In genomic region chr10:30392564-30392990, GRCh38 we compare ENCODE assay signal across 8 cellular contexts. TPM values are rescaled to one million over a fixed set of nuclear protein-coding genes. Genes with fewer than 3 reads are reported as not detected.
A peak's percentile ranks its signal among the peaks of the same experiment; 100 is the strongest.
DNase-seq lines count a peak whose midpoint lies in the region; ATAC-seq, FAIRE-seq and TF ChIP-seq lines count a peak whose summit lies in the region.

No MANE protein-coding gene starts in this region.

- H3K27ac ChIP-seq in HepG2 (ENCODE audit: extremely low read length, insufficient read depth, low read length), result no peak overlapping the region

- peak; percentile 98 for TF ChIP-seq CTCF in chondrocyte (IDR thresholded peaks at IDR 0.05)
- peak; percentile 98 for TF ChIP-seq CTCF in HepG2 (CRISPR knock-in tag; IDR thresholded peaks at IDR 0.05)

- no peak overlapping the region for H3K4me3 Mint-ChIP-seq in activated CD4-positive, alpha-beta T cell treated with anti-CD3 and anti-CD28 coated beads for 36 hours
- no peak overlapping the region for H3K4me3 Mint-ChIP-seq in chondrocyte (ENCODE audit: unreplicated experiment)

- H3K9me3 ChIP-seq in HepG2 (ENCODE audit: low read length), result no peaks in the 10 kb centered on the region

- no peak overlapping the region for H2AFZ ChIP-seq in HepG2 (ENCODE audit: low read length)

- H3K79me2 ChIP-seq in HepG2 (ENCODE audit: insufficient read depth, low read length), result no peaks in the 10 kb centered on the region

- in situ Hi-C loops in HepG2 (cut with HindIII; ENCODE audit: extremely low pct_ligation_motif_present, low pct_unique_long_range_greater_than_20kb), result loop anchor here (5.0 kb wide), 1 partner anchor 195 kb away; no protein-coding TSS in a partner anchor

- CTCF ChIA-PET in activated CD4-positive, alpha-beta T cell treated with anti-CD3 and anti-CD28 coated beads for 36 hours (lab: Charles Lee), result interaction anchor here (0.6 to 6.9 kb wide), 21 partner anchors 10 to 1741 kb away, joined by 3 to 73 read pairs (median 4); no protein-coding TSS in a partner anchor
- CTCF ChIA-PET in HepG2 (lab: Yijun Ruan, JAX; ENCODE audit: low intra/inter-chr PET ratio, low total read pairs), result interaction anchor here (1.6 to 3.1 kb wide), 2 partner anchors 142 to 199 kb away, joined by 12 to 15 read pairs; no protein-coding TSS in a partner anchor

- TF ChIP-seq POLR2A in HepG2 (IDR thresholded peaks at IDR 0.05; ENCODE audit: insufficient read depth in 1 of 2, low read depth in 2 of 2, low read length in 2 of 2), result no peak

- peaks cover 0 to 15% of the 10 kb centered on the region in 2 experiments; a peak in 4 of 5 replicates for H3K27me3 ChIP-seq in HepG2 (ENCODE audit: control insufficient read depth in 1 of 2, insufficient read depth in 2 of 2, low read length in 2 of 2)

- POLR2A ChIA-PET in activated CD4-positive, alpha-beta T cell treated with anti-CD3 and anti-CD28 coated beads for 36 hours (lab: Charles Lee), result no interaction called here
- POLR2A ChIA-PET in HepG2 (lab: Yijun Ruan, JAX), result no interaction called here

- H4K20me1 ChIP-seq in HepG2 (ENCODE audit: insufficient read depth, low read length), result no peaks in the 10 kb centered on the region

- peaks cover 19% of the 10 kb centered on the region for H3K27me3 Mint-ChIP-seq in activated CD4-positive, alpha-beta T cell treated with anti-CD3 and anti-CD28 coated beads for 36 hours
- peaks cover 33% of the 10 kb centered on the region for H3K27me3 Mint-ChIP-seq in chondrocyte (ENCODE audit: low read depth)

- ATAC-seq in HG02943 (IDR thresholded peaks at IDR 0.05; ENCODE audit: low read depth, unreplicated experiment) (peak; percentile 94), HepG2 (peak; percentile 98)
- ATAC-seq in activated CD4-positive, alpha-beta T cell treated with anti-CD3 and anti-CD28 coated beads for 36 hours, result peak; percentile 100

- H3K4me3 ChIP-seq in HepG2 (replicated peaks in 1 of 3; ENCODE audit: insufficient read depth in 1 of 3, low read depth in 2 of 3, low read length in 3 of 3), result peak overlapping the region in 1 of 3 experiments; percentile 53; a peak in 2 of 6 replicates

- intact Hi-C loops in activated CD4-positive, alpha-beta T cell treated with anti-CD3 and anti-CD28 coated beads for 36 hours (cut with DNase I, micrococcal nuclease), result loop anchor here (1.0 to 2.0 kb wide), 3 partner anchors 142 to 199 kb away; no protein-coding TSS in a partner anchor
- intact Hi-C loops in HepG2 (cut with micrococcal nuclease; ENCODE audit: unreplicated experiment), result loop anchor here (1.0 to 5.0 kb wide), 2 partner anchors 140 to 199 kb away; no protein-coding TSS in a partner anchor

- DNase-seq in NCI-H524 (lab: John Stamatoyannopoulos, UW) (peak; percentile 13 to 18), NCI-H524 treated with DMSO at 0.1 percent for 48 hours (lab: John Stamatoyannopoulos, UW) (no peak), NCI-H226 (peak; percentile 9), chondrocyte (ENCODE audit: low spot score) (no peak), HepG2 (ENCODE audit: low spot score) (peak; percentile 59)
- peak; percentile 87 for DNase-seq in activated CD4-positive, alpha-beta T cell treated with anti-CD3 and anti-CD28 coated beads for 36 hours
- peak; percentile 74 for DNase-seq in stimulated activated CD4-positive, alpha-beta T cell treated with anti-CD3 and anti-CD28 coated beads, Interleukin-4, amount 100 ng/mL, for 1 hour

- no TSS peak for BruUV-seq in HepG2 (replicated peaks; lab: Mats Ljungman, UMichigan)

- H3K27ac Mint-ChIP-seq in activated CD4-positive, alpha-beta T cell treated with anti-CD3 and anti-CD28 coated beads for 36 hours, result no peak overlapping the region
- no peak overlapping the region for H3K27ac Mint-ChIP-seq in chondrocyte (ENCODE audit: unreplicated experiment)

- no peaks in the 10 kb centered on the region for H3K36me3 ChIP-seq in HepG2 (replicated peaks in 1 of 2; ENCODE audit: control insufficient read depth in 1 of 2, insufficient read depth in 2 of 2, low read length in 2 of 2)

- peak overlapping the region; percentile 75 for H3K4me2 ChIP-seq in HepG2 (ENCODE audit: low read depth, low read length)

- H3K36me3 Mint-ChIP-seq in activated CD4-positive, alpha-beta T cell treated with anti-CD3 and anti-CD28 coated beads for 36 hours (ENCODE audit: low read depth), result no peaks in the 10 kb centered on the region
- no peaks in the 10 kb centered on the region for H3K36me3 Mint-ChIP-seq in chondrocyte (ENCODE audit: low read depth)

- peaks cover 45% of the 10 kb centered on the region for H3K4me1 ChIP-seq in HepG2 (ENCODE audit: insufficient read depth, low read length)

- no peak overlapping the region for H3K9ac ChIP-seq in HepG2 (ENCODE audit: insufficient read depth, low read depth, low read length)

- H3K9me3 Mint-ChIP-seq in activated CD4-positive, alpha-beta T cell treated with anti-CD3 and anti-CD28 coated beads for 36 hours (ENCODE audit: low read depth), result no peaks in the 10 kb centered on the region
- peaks cover under 1% of the 10 kb centered on the region for H3K9me3 Mint-ChIP-seq in chondrocyte (ENCODE audit: low read depth)

- WGBS in HepG2 (ENCODE audit: low lambda C conversion rate), result 37% methylated on average over 5 of the region's 17 CpGs

- FAIRE-seq in HepG2 (lab: Jason Lieb, UNC), result peak; percentile 75

- peaks cover 3% of the 10 kb centered on the region for H3K4me1 Mint-ChIP-seq in activated CD4-positive, alpha-beta T cell treated with anti-CD3 and anti-CD28 coated beads for 36 hours
- peaks cover 3% of the 10 kb centered on the region for H3K4me1 Mint-ChIP-seq in chondrocyte (ENCODE audit: low read depth)

- peak; percentile 93 for TF ChIP-seq RAD21 in HepG2 (CRISPR knock-in tag; IDR thresholded peaks at IDR 0.05)

- TF ChIP-seq EP300 in HepG2 (IDR thresholded peaks at IDR 0.05; ENCODE audit: low read depth in 2 of 2, low read length in 2 of 2), result 0 out of 4 replicates have a peak, but pooled peaks of 1 of the 2 experiments have one; percentile 10
- no peak for TF ChIP-seq EP300 in HepG2 (CRISPR knock-in tag; IDR thresholded peaks at IDR 0.05; ENCODE audit: borderline replicate concordance)

TF ChIP-seq in HepG2, 621 proteins besides CTCF, POLR2A, EP300 and RAD21 (continues in another document):
- TF ChIP-seq GATAD2A (CRISPR knock-in tag; IDR thresholded peaks at IDR 0.05) (0 out of 2 replicates have a peak, but pooled peaks have one; percentile 46), NR3C1 (CRISPR knock-in tag; IDR thresholded peaks at IDR 0.05) (no peak), GZF1 (CRISPR knock-in tag; IDR thresholded peaks at IDR 0.05) (no peak), RFXANK (CRISPR knock-in tag; IDR thresholded peaks at IDR 0.05) (no peak)

RNA-seq across cellular contexts. Expression of gene MAP3K8, which starts 41.4 kb away (rescaled TPM):
- 10 to 100 TPM; 19.9 to 22.9 TPM for total RNA-seq in activated CD4-positive, alpha-beta T cell treated with anti-CD3 and anti-CD28 coated beads for 36 hours
- total RNA-seq in chondrocyte (8.1 to 9.4 TPM (median 8.7 TPM) in 3 replicates), HepG2 (2016; rRNA removed; fragmentation: Illumina TruSeq; extraction: Trizol) (19.3 and 21.8 TPM in 2 replicates)
- total RNA-seq in HepG2 (2016; cell fraction: cytosol; rRNA removed; fragmentation: Illumina TruSeq; extraction: Trizol; ENCODE audit: low read depth), result 12.2 and 13.6 TPM in 2 replicates
- total RNA-seq in HepG2 (2016; cell fraction: insoluble cytoplasmic fraction; rRNA removed; fragmentation: Illumina TruSeq; extraction: Trizol), result 18.0 and 21.2 TPM in 2 replicates
- 15.3 and 19.2 TPM in 2 replicates for total RNA-seq in HepG2 (2016; cell fraction: membrane; rRNA removed; fragmentation: Illumina TruSeq; extraction: Trizol)
- total RNA-seq in HepG2 (2016; cell fraction: nucleus; rRNA removed; fragmentation: Illumina TruSeq; extraction: Trizol), result 22.1 and 23.1 TPM in 2 replicates
- polyA plus RNA-seq in HepG2 (2011; rRNA removed), result 26.6 and 37.9 TPM in 2 replicates
- polyA plus RNA-seq in HepG2 (2011; cell fraction: cytosol; rRNA removed), result 12.9 and 14.6 TPM in 2 replicates
- 26.9 and 27.5 TPM in 2 replicates for polyA plus RNA-seq in HepG2 (2011; cell fraction: nucleus; rRNA removed)
- polyA plus RNA-seq in HepG2 (2012), result 11.2 and 14.3 TPM in 2 replicates
- polyA plus RNA-seq in HepG2 (2016; cell fraction: cytosol; fragmentation: Illumina TruSeq; extraction: Trizol; ENCODE audit: low read depth), result 8.6 and 13.3 TPM in 2 replicates
- 15.6 and 17.9 TPM in 2 replicates for polyA plus RNA-seq in HepG2 (2016; cell fraction: insoluble cytoplasmic fraction; fragmentation: Illumina TruSeq; extraction: Trizol; ENCODE audit: low read depth)
- 9.4 and 12.4 TPM in 2 replicates for polyA plus RNA-seq in HepG2 (2016; cell fraction: membrane; fragmentation: Illumina TruSeq; extraction: Trizol; ENCODE audit: low read depth)
- polyA plus RNA-seq in HepG2 (2016; cell fraction: nucleus; fragmentation: Illumina TruSeq; extraction: Trizol; ENCODE audit: insufficient read depth, low read depth), result 41.0 and 46.6 TPM in 2 replicates
- polyA minus RNA-seq in HepG2 (2011; rRNA and poly(A)+ RNA removed; ENCODE audit: low replicate concordance), result 15.0 and 17.4 TPM in 2 replicates
- polyA minus RNA-seq in HepG2 (2011; cell fraction: cytosol; rRNA and poly(A)+ RNA removed), result 7.3 and 10.3 TPM in 2 replicates
- 30.6 and 31.2 TPM in 2 replicates for polyA minus RNA-seq in HepG2 (2011; cell fraction: nucleus; rRNA and poly(A)+ RNA removed)

RNA-seq across cellular contexts. Expression of gene MTPAP, which starts 43.5 kb away (rescaled TPM):
- 10 to 100 TPM; 38.1 to 39.6 TPM for total RNA-seq in activated CD4-positive, alpha-beta T cell treated with anti-CD3 and anti-CD28 coated beads for 36 hours
- total RNA-seq in chondrocyte (18.0 to 24.2 TPM (median 18.3 TPM) in 3 replicates), HepG2 (2016; rRNA removed; fragmentation: Illumina TruSeq; extraction: Trizol) (31.0 and 42.4 TPM in 2 replicates)
- total RNA-seq in HepG2 (2016; cell fraction: cytosol; rRNA removed; fragmentation: Illumina TruSeq; extraction: Trizol; ENCODE audit: low read depth), result 19.8 and 20.0 TPM in 2 replicates
- total RNA-seq in HepG2 (2016; cell fraction: insoluble cytoplasmic fraction; rRNA removed; fragmentation: Illumina TruSeq; extraction: Trizol), result 33.3 and 39.6 TPM in 2 replicates
- 40.8 and 45.4 TPM in 2 replicates for total RNA-seq in HepG2 (2016; cell fraction: membrane; rRNA removed; fragmentation: Illumina TruSeq; extraction: Trizol)
- 24.1 and 24.9 TPM in 2 replicates for total RNA-seq in HepG2 (2016; cell fraction: nucleus; rRNA removed; fragmentation: Illumina TruSeq; extraction: Trizol)
- polyA plus RNA-seq in HepG2 (2011; rRNA removed), result 9.4 and 10.0 TPM in 2 replicates
- 3.6 and 5.5 TPM in 2 replicates for polyA plus RNA-seq in HepG2 (2011; cell fraction: cytosol; rRNA removed)
- 4.6 and 6.1 TPM in 2 replicates for polyA plus RNA-seq in HepG2 (2011; cell fraction: nucleus; rRNA removed)
- polyA plus RNA-seq in HepG2 (2012), result 13.2 and 15.9 TPM in 2 replicates
- polyA plus RNA-seq in HepG2 (2016; cell fraction: cytosol; fragmentation: Illumina TruSeq; extraction: Trizol; ENCODE audit: low read depth), result 7.6 and 8.0 TPM in 2 replicates
- 20.6 and 21.5 TPM in 2 replicates for polyA plus RNA-seq in HepG2 (2016; cell fraction: insoluble cytoplasmic fraction; fragmentation: Illumina TruSeq; extraction: Trizol; ENCODE audit: low read depth)
- polyA plus RNA-seq in HepG2 (2016; cell fraction: membrane; fragmentation: Illumina TruSeq; extraction: Trizol; ENCODE audit: low read depth), result 11.0 TPM in 2 replicates
- 26.2 and 26.7 TPM in 2 replicates for polyA plus RNA-seq in HepG2 (2016; cell fraction: nucleus; fragmentation: Illumina TruSeq; extraction: Trizol; ENCODE audit: insufficient read depth, low read depth)
- 1.9 and 8.7 TPM in 2 replicates for polyA minus RNA-seq in HepG2 (2011; rRNA and poly(A)+ RNA removed; ENCODE audit: low replicate concordance)
- 8.4 and 9.1 TPM in 2 replicates for polyA minus RNA-seq in HepG2 (2011; cell fraction: cytosol; rRNA and poly(A)+ RNA removed)
- 9.8 and 14.2 TPM in 2 replicates for polyA minus RNA-seq in HepG2 (2011; cell fraction: nucleus; rRNA and poly(A)+ RNA removed)

Comparison
In these comparisons a context has a peak if more than half of its experiments do, and no peak if none do; other contexts are left out.
1. DNase-seq: peak in NCI-H524 (2 of 2), NCI-H226 (single experiment), activated CD4-positive, alpha-beta T cell treated with anti-CD3 and anti-CD28 coated beads for 36 hours (single experiment), HepG2 (single experiment) and stimulated activated CD4-positive, alpha-beta T cell treated with anti-CD3 and anti-CD28 coated beads, Interleukin-4, amount 100 ng/mL, for 1 hour (single experiment); none in NCI-H524 treated with DMSO at 0.1 percent for 48 hours (single experiment) and chondrocyte (single experiment).
2. Peak in every context shown above with its lines, with median percentiles within 50 percentile points of each other: ATAC-seq.